In genomic region chr4:48596336-48596735, GRCh38 we compare ENCODE assay signal across 23 cellular contexts.
DNase-seq lines count a peak whose midpoint lies in the region; ATAC-seq, FAIRE-seq and TF ChIP-seq lines count a peak whose summit lies in the region.
"Had no signal": no experiment of that assay in that cellular context is flagged by ENCODE, and none has a peak within 500 bp of the region (broad histone marks: within the 10 kb centered on the region; RNA-seq: fewer than 3 reads in every experiment).

No MANE protein-coding gene starts in this region.

- H3K36me3 ChIP-seq in endothelial cell of umbilical vein (ENCODE audit: control insufficient read depth in 2 of 2, extremely low read depth in 1 of 2, insufficient read depth in 2 of 2, low read length in 2 of 2) = peaks cover 2% of the 10 kb centered on the region in 2 experiments
- H3K36me3 ChIP-seq: BE2C had no signal

- no peaks in the 10 kb centered on the region for H4K20me1 ChIP-seq in endothelial cell of umbilical vein (replicated peaks; ENCODE audit: control insufficient read depth, extremely low read depth, insufficient read depth, low read length)
- H4K20me1 ChIP-seq: BLaER1 treated with 17β-estradiol and CSF1 and Interleukin-3, amounts not matched to agents 10 nM and 100 nM had no signal

- BruUV-seq in endothelial cell of umbilical vein (replicated peaks; lab: Mats Ljungman, UMichigan) = no TSS peak

- no peak overlapping the region for H3K9ac ChIP-seq in endothelial cell of umbilical vein (replicated peaks; ENCODE audit: extremely low read depth, insufficient read depth, low read length)
- H3K9ac ChIP-seq: BLaER1 treated with 17β-estradiol and CSF1 and Interleukin-3, amounts not matched to agents 10 nM and 100 nM had no signal

- POLR2A ChIA-PET in endothelial cell of umbilical vein (lab: Charles Lee) = no interaction called here

- no peak for TF ChIP-seq POLR2A in endothelial cell of umbilical vein (IDR thresholded peaks at IDR 0.05; ENCODE audit: low read depth, low read length)

- H3K36me3 Mint-ChIP-seq in activated T-cell treated with anti-CD3 and anti-CD28 coated beads, Interleukin-2, amount 50 U/mL, for 4 hours (ENCODE audit: insufficient read depth) = peaks cover 23% of the 10 kb centered on the region

- no peaks in the 10 kb centered on the region for H3K4me1 Mint-ChIP-seq in activated T-cell treated with anti-CD3 and anti-CD28 coated beads, Interleukin-2, amount 50 U/mL, for 4 hours (ENCODE audit: low read depth)
- H3K4me1 Mint-ChIP-seq: CD14-positive monocyte had no signal

- H3K4me1 ChIP-seq in endothelial cell of umbilical vein (ENCODE audit: control insufficient read depth, extremely low read depth, insufficient read depth, low read length) = peaks cover 43% of the 10 kb centered on the region
- H3K4me1 ChIP-seq: A549 had no signal

- no peak overlapping the region for H3K4me3 Mint-ChIP-seq in activated T-cell treated with anti-CD3 and anti-CD28 coated beads, Interleukin-2, amount 50 U/mL, for 4 hours
- H3K4me3 Mint-ChIP-seq: CD14-positive monocyte; CD4-positive, alpha-beta T cell; CD8-positive, alpha-beta memory T cell; GM23338; H9 had no signal

- no peak for DNase-seq in GM19239 (ENCODE audit: insufficient read length, low spot score)
- DNase-seq in endothelial cell of umbilical vein (ENCODE audit: low read depth, low spot score) = peak; percentile 57
- no peak for DNase-seq in frontal cortex (ENCODE audit: low spot score in 2 of 2)
- no peak for DNase-seq in NCI-H1092 treated with DMSO at 0.1 percent for 48 hours (lab: John Stamatoyannopoulos, UW)
- no peak for DNase-seq in activated T-cell treated with anti-CD3 and anti-CD28 coated beads, Interleukin-2, amount 50 U/mL, for 4 hours
- no peak for DNase-seq in T-helper 1 cell
- DNase-seq: 8988T; ACHN; AML-193; BE2C; CD4-positive, alpha-beta T cell; CD8-positive, alpha-beta memory T cell; DMS53; DMS79 treated with DMSO at 0.1 percent for 48 hours; GF-D8; H9 had no signal

- no peaks in the 10 kb centered on the region for H3K9me3 Mint-ChIP-seq in activated T-cell treated with anti-CD3 and anti-CD28 coated beads, Interleukin-2, amount 50 U/mL, for 4 hours
- H3K9me3 Mint-ChIP-seq: CD14-positive monocyte; CD4-positive, alpha-beta T cell; CD8-positive, alpha-beta memory T cell; GM23338; H9 had no signal

- no peaks in the 10 kb centered on the region for H3K27me3 ChIP-seq in endothelial cell of umbilical vein (ENCODE audit: control insufficient read depth in 2 of 2, insufficient read depth in 2 of 2, low read length in 2 of 2)
- H3K27me3 ChIP-seq: BE2C; BLaER1 treated with 17β-estradiol and CSF1 and Interleukin-3, amounts not matched to agents 10 nM and 100 nM had no signal

- FAIRE-seq in GM19239 (lab: Jason Lieb, UNC) (peak; percentile 49), endothelial cell of umbilical vein (lab: Jason Lieb, UNC) (peak; percentile 12), frontal cortex (lab: Jason Lieb, UNC) (peak; percentile 8)
- FAIRE-seq: A549, GM12891 had no signal

- ATAC-seq in activated T-cell treated with anti-CD3 and anti-CD28 coated beads, Interleukin-2, amount 50 U/mL, for 4 hours = no peak
- no peak for ATAC-seq in HG03095 (IDR thresholded peaks at IDR 0.05; ENCODE audit: unreplicated experiment)
- ATAC-seq: A549, GM23338, HCT116 had no signal

- H3K4me2 ChIP-seq in endothelial cell of umbilical vein (ENCODE audit: insufficient read depth, low read length) = no peak overlapping the region
- H3K4me2 ChIP-seq: A549; BLaER1 treated with 17β-estradiol and CSF1 and Interleukin-3, amounts not matched to agents 10 nM and 100 nM; GM23338 had no signal

- H2AFZ ChIP-seq in endothelial cell of umbilical vein (ENCODE audit: low read depth, low read length) = no peak overlapping the region
- H2AFZ ChIP-seq: GM23338 had no signal

- TF ChIP-seq CTCF in endothelial cell of umbilical vein (IDR thresholded peaks at IDR 0.05; ENCODE audit: extremely low read depth in 1 of 2, insufficient read depth in 1 of 2, low read depth in 1 of 2, low read length in 2 of 2) = no peak

- H3K4me3 ChIP-seq in endothelial cell of umbilical vein (replicated peaks in 1 of 3; ENCODE audit: insufficient read depth in 1 of 3, low read depth in 1 of 3, low read length in 3 of 3) = no peak overlapping the region
- H3K4me3 ChIP-seq: A549; BLaER1 treated with 17β-estradiol and CSF1 and Interleukin-3, amounts not matched to agents 10 nM and 100 nM; GM23338 had no signal

- dilution Hi-C loops in endothelial cell of umbilical vein (cut with MboI; ENCODE audit: extremely low pct_ligation_motif_present, low sequenced_read_pairs) = no loop called here

- H3K79me2 ChIP-seq in endothelial cell of umbilical vein (ENCODE audit: control insufficient read depth, insufficient read depth, low read length) = peaks cover 2% of the 10 kb centered on the region

- intact Hi-C loops in endothelial cell of umbilical vein (cut with micrococcal nuclease) = no loop called here

- no peaks in the 10 kb centered on the region for H3K9me1 ChIP-seq in endothelial cell of umbilical vein (replicated peaks; ENCODE audit: control insufficient read depth, extremely low read depth, insufficient read depth, low read length)

- CTCF ChIA-PET in endothelial cell of umbilical vein (lab: Charles Lee) = interaction anchor here (0.7 to 3.9 kb wide), 6 partner anchors 9 to 85 kb away, joined by 3 to 31 read pairs (median 4); no protein-coding TSS in a partner anchor

- no peak overlapping the region for H3K27ac ChIP-seq in endothelial cell of umbilical vein (ENCODE audit: insufficient read depth, low read depth, low read length)
- H3K27ac ChIP-seq: A549; BLaER1 treated with 17β-estradiol and CSF1 and Interleukin-3, amounts not matched to agents 10 nM and 100 nM had no signal

- no peaks in the 10 kb centered on the region for H3K9me3 ChIP-seq in endothelial cell of umbilical vein (replicated peaks; ENCODE audit: control insufficient read depth, insufficient read depth, low read length)
- H3K9me3 ChIP-seq: A549; BE2C; BLaER1 treated with 17β-estradiol and CSF1 and Interleukin-3, amounts not matched to agents 10 nM and 100 nM had no signal

- no peaks in the 10 kb centered on the region for H3K27me3 Mint-ChIP-seq in activated T-cell treated with anti-CD3 and anti-CD28 coated beads, Interleukin-2, amount 50 U/mL, for 4 hours (ENCODE audit: low read depth)
- H3K27me3 Mint-ChIP-seq: CD4-positive, alpha-beta T cell had no signal

TF ChIP-seq in endothelial cell of umbilical vein, 7 proteins besides CTCF, POLR2A, EP300 and RAD21:
- peak; percentile 38 for TF ChIP-seq JUN (IDR thresholded peaks at IDR 0.05; ENCODE audit: borderline replicate concordance, insufficient read depth, insufficient read length, low read depth)
- no peak for TF ChIP-seq MYC (IDR thresholded peaks at IDR 0.05; ENCODE audit: low read depth, low read length)
